In the genomic region with DNA sequence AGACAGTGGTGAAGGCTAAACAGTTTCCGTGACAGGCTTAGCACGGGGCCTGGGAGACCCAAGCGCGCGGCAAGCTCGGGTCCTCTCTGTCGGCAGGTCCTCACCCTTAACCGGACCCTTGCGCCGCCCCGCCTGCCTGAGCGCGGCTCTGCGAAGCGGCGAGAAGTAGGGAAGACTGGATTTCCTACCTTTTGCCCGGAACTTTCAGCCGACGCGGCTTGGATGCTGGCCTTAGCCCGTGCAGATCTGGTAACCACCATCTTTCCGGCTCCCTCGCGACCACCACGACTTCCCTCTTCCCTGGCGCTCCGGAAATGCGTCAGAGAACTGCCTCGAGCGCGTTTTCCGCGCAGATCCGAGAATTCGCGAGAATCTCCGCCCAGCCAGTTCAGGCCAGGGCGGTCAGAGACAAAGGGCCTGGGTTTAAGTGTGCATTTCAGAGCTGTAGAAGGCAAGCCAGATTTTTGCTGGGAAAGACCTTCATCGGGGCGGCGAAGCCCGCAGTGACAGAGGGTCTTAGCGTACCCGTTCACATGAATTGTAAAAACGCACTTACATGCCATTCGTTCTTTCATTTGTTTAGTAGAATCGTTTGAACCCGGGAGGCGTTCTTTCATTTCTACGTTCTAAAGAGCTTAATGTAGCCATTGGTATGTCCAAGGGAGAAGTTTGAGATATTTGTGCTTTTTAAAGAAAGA, we compare ENCODE assay signal across 8 cellular contexts. TPM values are rescaled to one million over a fixed set of nuclear protein-coding genes. Genes with fewer than 3 reads are reported as not detected.
DNase-seq lines count a peak whose midpoint lies in the region; ATAC-seq, FAIRE-seq and TF ChIP-seq lines count a peak whose summit lies in the region.

A gene with protein sequence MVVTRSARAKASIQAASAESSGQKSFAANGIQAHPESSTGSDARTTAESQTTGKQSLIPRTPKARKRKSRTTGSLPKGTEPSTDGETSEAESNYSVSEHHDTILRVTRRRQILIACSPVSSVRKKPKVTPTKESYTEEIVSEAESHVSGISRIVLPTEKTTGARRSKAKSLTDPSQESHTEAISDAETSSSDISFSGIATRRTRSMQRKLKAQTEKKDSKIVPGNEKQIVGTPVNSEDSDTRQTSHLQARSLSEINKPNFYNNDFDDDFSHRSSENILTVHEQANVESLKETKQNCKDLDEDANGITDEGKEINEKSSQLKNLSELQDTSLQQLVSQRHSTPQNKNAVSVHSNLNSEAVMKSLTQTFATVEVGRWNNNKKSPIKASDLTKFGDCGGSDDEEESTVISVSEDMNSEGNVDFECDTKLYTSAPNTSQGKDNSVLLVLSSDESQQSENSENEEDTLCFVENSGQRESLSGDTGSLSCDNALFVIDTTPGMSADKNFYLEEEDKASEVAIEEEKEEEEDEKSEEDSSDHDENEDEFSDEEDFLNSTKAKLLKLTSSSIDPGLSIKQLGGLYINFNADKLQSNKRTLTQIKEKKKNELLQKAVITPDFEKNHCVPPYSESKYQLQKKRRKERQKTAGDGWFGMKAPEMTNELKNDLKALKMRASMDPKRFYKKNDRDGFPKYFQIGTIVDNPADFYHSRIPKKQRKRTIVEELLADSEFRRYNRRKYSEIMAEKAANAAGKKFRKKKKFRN (minus strand): TSS at position 318 of the 698 bp plus-strand sequence. CDS start 58 bp downstream, at position 260.

- CTCF ChIA-PET in HepG2 (lab: Yijun Ruan, JAX; ENCODE audit: low intra/inter-chr PET ratio, low total read pairs), result no interaction called here

- peak; percentile 95 to 99 for TF ChIP-seq POLR2A in HepG2 (IDR thresholded peaks at IDR 0.05; ENCODE audit: insufficient read depth in 1 of 2, low read depth in 2 of 2, low read length in 2 of 2)

- H3K27me3 ChIP-seq in HepG2 (ENCODE audit: control insufficient read depth in 1 of 2, insufficient read depth in 2 of 2, low read length in 2 of 2), result no peaks in the 10 kb centered on the region; a peak in 1 of 5 replicates

- no peak; the same call in 1 of the 2 replicates for TF ChIP-seq RAD21 in HepG2 (CRISPR knock-in tag; IDR thresholded peaks at IDR 0.05)

- peak; percentile 22; the same call in 1 of the 2 replicates for TF ChIP-seq CTCF in HepG2 (CRISPR knock-in tag; IDR thresholded peaks at IDR 0.05)

- H4K20me1 ChIP-seq in HepG2 (ENCODE audit: insufficient read depth, low read length), result peaks cover under 1% of the 10 kb centered on the region; the same call in 1 of the 2 replicates

- H2AFZ ChIP-seq in HepG2 (ENCODE audit: low read length), result peak within 1 kb of the TSS; percentile 62

- peaks cover 6 to 33% of the 10 kb centered on the region in 2 experiments; a peak in 4 of 5 replicates for H3K36me3 ChIP-seq in HepG2 (replicated peaks in 1 of 2; ENCODE audit: control insufficient read depth in 1 of 2, insufficient read depth in 2 of 2, low read length in 2 of 2)

- BruUV-seq in HepG2 (replicated peaks; lab: Mats Ljungman, UMichigan), result no TSS peak

- peaks cover 31% of the 10 kb centered on the region for H3K4me1 ChIP-seq in HepG2 (ENCODE audit: insufficient read depth, low read length)

- H3K27ac ChIP-seq in HepG2 (ENCODE audit: extremely low read length, insufficient read depth, low read length), result peak within 1 kb of the TSS; percentile 92

- POLR2A ChIA-PET in HepG2 (lab: Yijun Ruan, JAX), result interaction anchor here (0.7 to 2.2 kb wide), 17 partner anchors 10 to 534 kb away, joined by 3 to 26 read pairs (median 5); a partner anchor contains a TSS

- H3K9ac ChIP-seq in HepG2 (ENCODE audit: insufficient read depth, low read depth, low read length), result peak within 1 kb of the TSS; percentile 99

- peak; percentile 33 to 92 (median 88) for DNase-seq in C1 segment of cervical spinal cord (lab: John Stamatoyannopoulos, UW)
- DNase-seq in NCI-H774 (lab: John Stamatoyannopoulos, UW), result peak; percentile 89
- DNase-seq in activated CD4-positive, alpha-beta T cell treated with anti-CD3 and anti-CD28 coated beads, Interleukin-2, amount 50 U/mL, for 4 hours, result peak; percentile 82 to 83
- DNase-seq in dermis blood vessel endothelial cell, result peak; percentile 96
- DNase-seq in HepG2 (ENCODE audit: low spot score), result peak; percentile 87
- DNase-seq in stimulated activated CD4-positive, alpha-beta T cell treated with anti-CD3 and anti-CD28 coated beads, Interleukin-4, amount 100 ng/mL, for 1 hour, result peak; percentile 86

- TF ChIP-seq EP300 in HepG2 (IDR thresholded peaks at IDR 0.05; ENCODE audit: low read depth in 2 of 2, low read length in 2 of 2), result 0 out of 4 replicates have a peak, but pooled peaks of 1 of the 2 experiments have one; percentile 45
- TF ChIP-seq EP300 in HepG2 (CRISPR knock-in tag; IDR thresholded peaks at IDR 0.05; ENCODE audit: borderline replicate concordance), result 0 out of 2 replicates have a peak, but pooled peaks have one; percentile 22

- H3K4me3 ChIP-seq in HepG2 (replicated peaks in 1 of 3; ENCODE audit: insufficient read depth in 1 of 3, low read depth in 2 of 3, low read length in 3 of 3), result peak within 1 kb of the TSS; percentile 84 to 97 (median 95)

- peak within 1 kb of the TSS; percentile 82 for H3K4me2 ChIP-seq in HepG2 (ENCODE audit: low read depth, low read length)

- H3K9me3 ChIP-seq in HepG2 (ENCODE audit: low read length), result no peaks in the 10 kb centered on the region

- intact Hi-C loops in HepG2 (cut with micrococcal nuclease; ENCODE audit: unreplicated experiment), result no loop called here

- H3K79me2 ChIP-seq in HepG2 (ENCODE audit: insufficient read depth, low read length), result peaks cover 31% of the 10 kb centered on the region

- peak; percentile 91 for ATAC-seq in GM19351 (IDR thresholded peaks at IDR 0.05; ENCODE audit: unreplicated experiment)
- ATAC-seq in HG03521 (IDR thresholded peaks at IDR 0.05; ENCODE audit: unreplicated experiment), result peak; percentile 92
- peak; percentile 96 for ATAC-seq in HepG2

- FAIRE-seq in HepG2 (lab: Jason Lieb, UNC), result peak; percentile 97

- WGBS in HepG2 (ENCODE audit: low lambda C conversion rate), result under 1% methylated on average over 33 of the region's 50 CpGs

- in situ Hi-C loops in HepG2 (cut with HindIII; ENCODE audit: extremely low pct_ligation_motif_present, low pct_unique_long_range_greater_than_20kb), result no loop called here

TF ChIP-seq in HepG2, 621 proteins besides CTCF, POLR2A, EP300 and RAD21 (continues in another document):
- TF ChIP-seq KMT2B (CRISPR knock-in tag; IDR thresholded peaks at IDR 0.05) (peak; percentile 98; the same call in 1 of the 2 replicates), SNRNP70 (IDR thresholded peaks at IDR 0.05; ENCODE audit: low read depth, low read length) (no peak), ZMAT3 (CRISPR knock-in tag; conservative IDR thresholded peaks at IDR 0.05) (peak; percentile 47; the same call in 1 of the 2 replicates), ZMYM2 (CRISPR knock-in tag; IDR thresholded peaks at IDR 0.05) (no peak), ZNF138 (CRISPR knock-in tag; IDR thresholded peaks at IDR 0.05; ENCODE audit: low read depth) (peak; percentile 82; the same call in 1 of the 2 replicates), NFE2 (CRISPR knock-in tag; IDR thresholded peaks at IDR 0.05) (no peak), ARNT (IDR thresholded peaks at IDR 0.05) (no peak), ZNF615 (CRISPR knock-in tag; IDR thresholded peaks at IDR 0.05; ENCODE audit: borderline replicate concordance) (0 out of 2 replicates have a peak, but pooled peaks have one; percentile 73), ZNF644 (CRISPR knock-in tag; IDR thresholded peaks at IDR 0.05; ENCODE audit: low read depth) (no peak), TCF12 (IDR thresholded peaks at IDR 0.05) (no peak), TCF12 (CRISPR knock-in tag; IDR thresholded peaks at IDR 0.05) (no peak), KMT2A (CRISPR knock-in tag; IDR thresholded peaks at IDR 0.05) (peak; percentile 99)
- TF ChIP-seq, protein P1, sequence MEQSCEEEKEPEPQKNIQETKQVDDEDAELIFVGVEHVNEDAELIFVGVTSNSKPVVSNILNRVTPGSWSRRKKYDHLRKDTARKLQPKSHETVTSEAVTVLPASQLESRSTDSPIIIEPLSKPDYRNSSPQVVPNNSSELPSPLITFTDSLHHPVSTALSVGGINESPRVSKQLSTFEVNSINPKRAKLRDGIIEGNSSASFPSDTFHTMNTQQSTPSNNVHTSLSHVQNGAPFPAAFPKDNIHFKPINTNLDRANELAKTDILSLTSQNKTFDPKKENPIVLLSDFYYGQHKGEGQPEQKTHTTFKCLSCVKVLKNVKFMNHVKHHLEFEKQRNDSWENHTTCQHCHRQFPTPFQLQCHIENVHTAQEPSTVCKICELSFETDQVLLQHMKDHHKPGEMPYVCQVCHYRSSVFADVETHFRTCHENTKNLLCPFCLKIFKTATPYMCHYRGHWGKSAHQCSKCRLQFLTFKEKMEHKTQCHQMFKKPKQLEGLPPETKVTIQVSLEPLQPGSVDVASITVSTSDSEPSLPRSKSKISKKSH (CRISPR knock-in tag; IDR thresholded peaks at IDR 0.05; ENCODE audit: borderline replicate concordance), result 0 out of 2 replicates have a peak, but pooled peaks have one; percentile 42

RNA-seq across cellular contexts. Expression of the gene that starts here (rescaled TPM):
- total RNA-seq in dermis blood vessel endothelial cell (33.2 and 40.4 TPM in 2 replicates), HepG2 (2016; rRNA removed; fragmentation: Illumina TruSeq; extraction: Trizol) (63.3 and 93.0 TPM in 2 replicates)
- 15.2 and 18.1 TPM in 2 replicates for total RNA-seq in HepG2 (2016; cell fraction: cytosol; rRNA removed; fragmentation: Illumina TruSeq; extraction: Trizol; ENCODE audit: low read depth)
- total RNA-seq in HepG2 (2016; cell fraction: insoluble cytoplasmic fraction; rRNA removed; fragmentation: Illumina TruSeq; extraction: Trizol), result 58.6 and 87.6 TPM in 2 replicates
- total RNA-seq in HepG2 (2016; cell fraction: membrane; rRNA removed; fragmentation: Illumina TruSeq; extraction: Trizol), result 18.9 and 24.0 TPM in 2 replicates
- total RNA-seq in HepG2 (2016; cell fraction: nucleus; rRNA removed; fragmentation: Illumina TruSeq; extraction: Trizol), result 67.1 and 71.3 TPM in 2 replicates
- polyA plus RNA-seq in HepG2 (2011; rRNA removed), result 10.3 and 11.4 TPM in 2 replicates
- polyA plus RNA-seq in HepG2 (2011; cell fraction: cytosol; rRNA removed), result 3.6 and 4.4 TPM in 2 replicates
- polyA plus RNA-seq in HepG2 (2011; cell fraction: nucleus; rRNA removed), result 9.6 and 9.7 TPM in 2 replicates
- polyA plus RNA-seq in HepG2 (2012), result 29.5 and 35.0 TPM in 2 replicates
- 5.3 and 7.3 TPM in 2 replicates for polyA plus RNA-seq in HepG2 (2016; cell fraction: cytosol; fragmentation: Illumina TruSeq; extraction: Trizol; ENCODE audit: low read depth)
- 77.2 and 80.1 TPM in 2 replicates for polyA plus RNA-seq in HepG2 (2016; cell fraction: insoluble cytoplasmic fraction; fragmentation: Illumina TruSeq; extraction: Trizol; ENCODE audit: low read depth)
- polyA plus RNA-seq in HepG2 (2016; cell fraction: membrane; fragmentation: Illumina TruSeq; extraction: Trizol; ENCODE audit: low read depth), result 7.6 and 11.1 TPM in 2 replicates
- polyA plus RNA-seq in HepG2 (2016; cell fraction: nucleus; fragmentation: Illumina TruSeq; extraction: Trizol; ENCODE audit: insufficient read depth, low read depth), result 95.2 and 98.9 TPM in 2 replicates
- polyA minus RNA-seq in HepG2 (2011; rRNA and poly(A)+ RNA removed; ENCODE audit: low replicate concordance), result 7.4 and 19.1 TPM in 2 replicates
- polyA minus RNA-seq in HepG2 (2011; cell fraction: cytosol; rRNA and poly(A)+ RNA removed), result 6.9 and 12.9 TPM in 2 replicates
- 29.0 and 36.4 TPM in 2 replicates for polyA minus RNA-seq in HepG2 (2011; cell fraction: nucleus; rRNA and poly(A)+ RNA removed)

Comparison
In these comparisons a context has a peak if more than half of its experiments do, and no peak if none do; other contexts are left out.
1. Peak in every context shown above with its lines: DNase-seq, ATAC-seq, H3K4me3 ChIP-seq and H3K27ac ChIP-seq.